12 cellular contexts compared by ENCODE assay signal in the genomic region with DNA sequence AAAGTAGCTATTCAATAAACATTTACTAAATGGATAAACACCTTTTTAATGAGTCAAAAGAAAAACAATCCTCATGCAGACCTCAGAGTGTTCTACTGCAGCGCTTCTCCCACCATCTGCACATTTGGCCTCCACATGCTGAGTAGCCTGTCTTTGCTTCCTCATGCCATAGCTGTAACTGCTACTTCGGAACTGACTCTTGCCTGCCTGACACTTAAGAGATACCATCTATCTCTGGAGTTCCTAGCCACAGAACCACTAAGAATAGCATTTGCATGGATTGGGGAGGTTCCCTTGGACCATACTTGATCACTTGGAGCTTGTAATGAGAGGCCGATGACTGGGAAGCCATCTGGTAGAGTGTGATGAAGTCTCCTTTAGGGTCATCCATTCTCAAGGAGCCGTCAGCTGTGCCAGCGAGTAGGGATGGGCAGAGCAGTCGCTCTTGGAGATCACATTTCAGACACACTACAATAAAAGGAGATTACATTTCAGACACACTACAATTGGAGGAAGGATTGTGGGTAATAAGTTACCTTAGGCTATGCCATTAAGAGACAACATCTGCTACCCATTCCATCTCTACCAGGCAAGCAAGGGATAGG. TPM values are rescaled to one million over a fixed set of nuclear protein-coding genes. Genes with fewer than 3 reads are reported as not detected.
A peak's percentile ranks its signal among the peaks of the same experiment; 100 is the strongest.
DNase-seq lines count a peak whose midpoint lies in the region; ATAC-seq and TF ChIP-seq lines count a peak whose summit lies in the region.
"Had no signal": no experiment of that assay in that cellular context is flagged by ENCODE, and none has a peak within 500 bp of the region (broad histone marks: within the 10 kb centered on the region; RNA-seq: fewer than 3 reads in every experiment).

No MANE protein-coding gene starts in this region.

- peaks cover 50% of the 10 kb centered on the region for H3K4me1 ChIP-seq in skeletal muscle satellite cell (ENCODE audit: control insufficient read depth, insufficient read depth, low read length)
- H3K4me1 ChIP-seq: adrenal gland had no signal

- no peaks in the 10 kb centered on the region for H3K9me3 ChIP-seq in skeletal muscle satellite cell (replicated peaks; ENCODE audit: low read length)
- H3K9me3 ChIP-seq: adrenal gland had no signal

- H3K36me3 Mint-ChIP-seq in chondrocyte (ENCODE audit: low read depth): no peaks in the 10 kb centered on the region
- H3K36me3 Mint-ChIP-seq in WTC11: no peaks in the 10 kb centered on the region
- H3K36me3 Mint-ChIP-seq in Calu3 (ENCODE audit: insufficient read depth, unreplicated experiment): no peaks in the 10 kb centered on the region

- H3K27ac Mint-ChIP-seq in chondrocyte (ENCODE audit: unreplicated experiment) (peak overlapping the region; percentile 72), WTC11 (no peak overlapping the region), Calu3 (ENCODE audit: unreplicated experiment) (no peak overlapping the region)

- CTCF ChIA-PET in WTC11 (lab: Charles Lee): interaction anchor here (3.9 kb wide), 1 partner anchor 10 kb away, joined by 14 read pairs; no protein-coding TSS in a partner anchor
- CTCF ChIA-PET in Calu3 (lab: Charles Lee): interaction anchor here (0.5 to 1.0 kb wide), 3 partner anchors 14 to 395 kb away, joined by 3 read pairs; no protein-coding TSS in a partner anchor

- no peaks in the 10 kb centered on the region for H3K36me3 ChIP-seq in skeletal muscle satellite cell (ENCODE audit: insufficient read depth, low read length)
- H3K36me3 ChIP-seq: adrenal gland had no signal

- TF ChIP-seq CTCF in chondrocyte (IDR thresholded peaks at IDR 0.05) (no peak), WTC11 (IDR thresholded peaks at IDR 0.05) (no peak), Calu3 (IDR thresholded peaks at IDR 0.05; ENCODE audit: unreplicated experiment) (no peak)

- peak overlapping the region; percentile 17 for H3K9ac ChIP-seq in skeletal muscle satellite cell (ENCODE audit: low read depth, low read length)

- DNase-seq in CMK (ENCODE audit: low read depth): peak; percentile 84
- peak; percentile 64 to 65 for DNase-seq in Kasumi-1 (lab: John Stamatoyannopoulos, UW)
- no peak for DNase-seq in chondrocyte (ENCODE audit: low spot score)
- no peak for DNase-seq in WTC11 (ENCODE audit: low spot score)
- no peak for DNase-seq in G401 (ENCODE audit: low spot score)
- no peak for DNase-seq in Calu3
- DNase-seq: DMS79, NCI-H510A had no signal

- H3K9me3 Mint-ChIP-seq in chondrocyte (ENCODE audit: low read depth): no peaks in the 10 kb centered on the region
- H3K9me3 Mint-ChIP-seq in WTC11: no peaks in the 10 kb centered on the region
- no peaks in the 10 kb centered on the region for H3K9me3 Mint-ChIP-seq in Calu3 (ENCODE audit: low read depth, unreplicated experiment)

- peak overlapping the region; percentile 6 for H3K4me2 ChIP-seq in skeletal muscle satellite cell (ENCODE audit: low read length)

- intact Hi-C loops in Calu3 (cut with micrococcal nuclease; ENCODE audit: unreplicated experiment): no loop called here

- no TSS peak for BruUV-seq in Calu3 (replicated peaks; lab: Mats Ljungman, UMichigan)

- POLR2A ChIA-PET in WTC11 (lab: Charles Lee): no interaction called here

- in situ Hi-C loops in G401 (cut with HindIII; ENCODE audit: low sequenced_read_pairs): no loop called here

- H3K27me3 ChIP-seq in skeletal muscle satellite cell (ENCODE audit: control insufficient read depth, insufficient read depth, low read length): no peaks in the 10 kb centered on the region
- H3K27me3 ChIP-seq: adrenal gland had no signal

- peak overlapping the region; percentile 9 for H3K4me3 ChIP-seq in skeletal muscle satellite cell (ENCODE audit: low read length)
- H3K4me3 ChIP-seq: adrenal gland had no signal

- no peaks in the 10 kb centered on the region for H3K27me3 Mint-ChIP-seq in chondrocyte (ENCODE audit: low read depth)
- peaks cover 23% of the 10 kb centered on the region for H3K27me3 Mint-ChIP-seq in WTC11 (ENCODE audit: low read depth)
- H3K27me3 Mint-ChIP-seq in Calu3 (ENCODE audit: unreplicated experiment): peaks cover 13% of the 10 kb centered on the region

- ATAC-seq in WTC11 (no peak), HG02759 (IDR thresholded peaks at IDR 0.05; ENCODE audit: unreplicated experiment) (no peak)

- H3K4me1 Mint-ChIP-seq in chondrocyte (ENCODE audit: low read depth): peaks cover 37% of the 10 kb centered on the region
- peaks cover 10% of the 10 kb centered on the region for H3K4me1 Mint-ChIP-seq in WTC11
- peaks cover 8% of the 10 kb centered on the region for H3K4me1 Mint-ChIP-seq in Calu3 (ENCODE audit: low read depth, unreplicated experiment)

- H3K4me3 Mint-ChIP-seq in chondrocyte (ENCODE audit: unreplicated experiment) (no peak overlapping the region), WTC11 (no peak overlapping the region), Calu3 (ENCODE audit: low read depth, unreplicated experiment) (no peak overlapping the region)

TF ChIP-seq in WTC11, 78 proteins besides CTCF, POLR2A, EP300 and RAD21 (continues in another document):
- TF ChIP-seq, protein P1, sequence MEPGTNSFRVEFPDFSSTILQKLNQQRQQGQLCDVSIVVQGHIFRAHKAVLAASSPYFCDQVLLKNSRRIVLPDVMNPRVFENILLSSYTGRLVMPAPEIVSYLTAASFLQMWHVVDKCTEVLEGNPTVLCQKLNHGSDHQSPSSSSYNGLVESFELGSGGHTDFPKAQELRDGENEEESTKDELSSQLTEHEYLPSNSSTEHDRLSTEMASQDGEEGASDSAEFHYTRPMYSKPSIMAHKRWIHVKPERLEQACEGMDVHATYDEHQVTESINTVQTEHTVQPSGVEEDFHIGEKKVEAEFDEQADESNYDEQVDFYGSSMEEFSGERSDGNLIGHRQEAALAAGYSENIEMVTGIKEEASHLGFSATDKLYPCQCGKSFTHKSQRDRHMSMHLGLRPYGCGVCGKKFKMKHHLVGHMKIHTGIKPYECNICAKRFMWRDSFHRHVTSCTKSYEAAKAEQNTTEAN (CRISPR knock-in tag; IDR thresholded peaks at IDR 0.05): no peak
- TF ChIP-seq, protein P2, sequence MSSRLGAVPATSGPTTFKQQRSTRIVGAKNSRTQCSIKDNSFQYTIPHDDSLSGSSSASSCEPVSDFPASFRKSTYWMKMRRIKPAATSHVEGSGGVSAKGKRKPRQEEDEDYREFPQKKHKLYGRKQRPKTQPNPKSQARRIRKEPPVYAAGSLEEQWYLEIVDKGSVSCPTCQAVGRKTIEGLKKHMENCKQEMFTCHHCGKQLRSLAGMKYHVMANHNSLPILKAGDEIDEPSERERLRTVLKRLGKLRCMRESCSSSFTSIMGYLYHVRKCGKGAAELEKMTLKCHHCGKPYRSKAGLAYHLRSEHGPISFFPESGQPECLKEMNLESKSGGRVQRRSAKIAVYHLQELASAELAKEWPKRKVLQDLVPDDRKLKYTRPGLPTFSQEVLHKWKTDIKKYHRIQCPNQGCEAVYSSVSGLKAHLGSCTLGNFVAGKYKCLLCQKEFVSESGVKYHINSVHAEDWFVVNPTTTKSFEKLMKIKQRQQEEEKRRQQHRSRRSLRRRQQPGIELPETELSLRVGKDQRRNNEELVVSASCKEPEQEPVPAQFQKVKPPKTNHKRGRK (CRISPR knock-in tag; IDR thresholded peaks at IDR 0.05; ENCODE audit: borderline replicate concordance): no peak
- TF ChIP-seq, protein P3, sequence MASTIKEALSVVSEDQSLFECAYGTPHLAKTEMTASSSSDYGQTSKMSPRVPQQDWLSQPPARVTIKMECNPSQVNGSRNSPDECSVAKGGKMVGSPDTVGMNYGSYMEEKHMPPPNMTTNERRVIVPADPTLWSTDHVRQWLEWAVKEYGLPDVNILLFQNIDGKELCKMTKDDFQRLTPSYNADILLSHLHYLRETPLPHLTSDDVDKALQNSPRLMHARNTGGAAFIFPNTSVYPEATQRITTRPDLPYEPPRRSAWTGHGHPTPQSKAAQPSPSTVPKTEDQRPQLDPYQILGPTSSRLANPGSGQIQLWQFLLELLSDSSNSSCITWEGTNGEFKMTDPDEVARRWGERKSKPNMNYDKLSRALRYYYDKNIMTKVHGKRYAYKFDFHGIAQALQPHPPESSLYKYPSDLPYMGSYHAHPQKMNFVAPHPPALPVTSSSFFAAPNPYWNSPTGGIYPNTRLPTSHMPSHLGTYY (CRISPR knock-in tag; IDR thresholded peaks at IDR 0.05): no peak
- TF ChIP-seq NR2C2 (CRISPR knock-in tag; IDR thresholded peaks at IDR 0.05) (no peak), TP53 (CRISPR knock-in tag; IDR thresholded peaks at IDR 0.05) (no peak), ZNF263 (CRISPR knock-in tag; IDR thresholded peaks at IDR 0.05; ENCODE audit: low read depth) (no peak), RELA (CRISPR knock-in tag; IDR thresholded peaks at IDR 0.05; ENCODE audit: borderline replicate concordance) (no peak), RORB (CRISPR knock-in tag; IDR thresholded peaks at IDR 0.05) (no peak)

RNA-seq across cellular contexts. Expression of a gene that starts 21.7 kb away (rescaled TPM):
- total RNA-seq in chondrocyte (33.6 to 46.0 TPM (median 44.4 TPM) in 3 replicates), WTC11 (2021) (15.3 to 16.9 TPM (median 15.9 TPM) in 3 replicates), Calu3 (2022) (2.1 and 2.5 TPM in 2 replicates)
- total RNA-seq in skeletal muscle satellite cell (2012; rRNA removed): 35.0 and 42.4 TPM in 2 replicates
- total RNA-seq in G401 (2014; rRNA removed; shearing (Covaris generic)): 28.7 and 41.5 TPM in 2 replicates

RNA-seq across cellular contexts. Expression of a gene that starts 22.5 kb away (rescaled TPM):
- total RNA-seq in chondrocyte (107 to 112 TPM (median 109 TPM) in 3 replicates), WTC11 (2021) (21.1 to 27.2 TPM (median 23.9 TPM) in 3 replicates), Calu3 (2022) (0.93 and 1.2 TPM in 2 replicates)
- total RNA-seq in skeletal muscle satellite cell (2012; rRNA removed): 29.4 and 63.8 TPM in 2 replicates
- 11.4 and 14.4 TPM in 2 replicates for total RNA-seq in G401 (2014; rRNA removed; shearing (Covaris generic))

RNA-seq across cellular contexts. Expression of a gene that starts 46.5 kb away (rescaled TPM):
- total RNA-seq in chondrocyte (23.8 to 31.2 TPM (median 24.2 TPM) in 3 replicates), WTC11 (2021) (25.6 to 30.0 TPM (median 26.8 TPM) in 3 replicates), Calu3 (2022) (23.4 and 26.3 TPM in 2 replicates)
- 41.1 and 44.1 TPM in 2 replicates for total RNA-seq in skeletal muscle satellite cell (2012; rRNA removed)
- 62.1 and 62.8 TPM in 2 replicates for total RNA-seq in G401 (2014; rRNA removed; shearing (Covaris generic))

RNA-seq across cellular contexts. Expression of a gene that starts 46.7 kb away (rescaled TPM):
- total RNA-seq in chondrocyte (76.8 to 94.3 TPM (median 79.8 TPM) in 3 replicates), WTC11 (2021) (78.1 to 84.9 TPM (median 80.9 TPM) in 3 replicates), Calu3 (2022) (145 and 153 TPM in 2 replicates)
- total RNA-seq in skeletal muscle satellite cell (2012; rRNA removed): 101 and 167 TPM in 2 replicates
- total RNA-seq in G401 (2014; rRNA removed; shearing (Covaris generic)): 120 and 137 TPM in 2 replicates

RNA-seq across cellular contexts. Expression of a gene that starts 50.2 kb away (rescaled TPM):
- 0.34 TPM in 1 of 3 replicates, not detected in the others for total RNA-seq in chondrocyte
- under 0.01 and 0.51 TPM in 2 replicates for total RNA-seq in skeletal muscle satellite cell (2012; rRNA removed)
- 1.2 to 1.9 TPM (median 1.3 TPM) in 3 replicates for total RNA-seq in WTC11 (2021)
- 0.81 TPM in 1 of 2 replicates, not detected in the other for total RNA-seq in G401 (2014; rRNA removed; shearing (Covaris generic))
- total RNA-seq in Calu3 (2022): 0.14 TPM in 1 of 2 replicates, not detected in the other
- total RNA-seq: M059J had no signal

Comparison
In these comparisons a context has a peak if more than half of its experiments do, and no peak if none do; other contexts are left out.
1. DNase-seq: peak in CMK (single experiment) and Kasumi-1 (2 of 2); none in chondrocyte (single experiment), WTC11 (single experiment), G401 (single experiment) and Calu3 (single experiment).